8 cellular contexts compared by ENCODE assay signal in the genomic region with DNA sequence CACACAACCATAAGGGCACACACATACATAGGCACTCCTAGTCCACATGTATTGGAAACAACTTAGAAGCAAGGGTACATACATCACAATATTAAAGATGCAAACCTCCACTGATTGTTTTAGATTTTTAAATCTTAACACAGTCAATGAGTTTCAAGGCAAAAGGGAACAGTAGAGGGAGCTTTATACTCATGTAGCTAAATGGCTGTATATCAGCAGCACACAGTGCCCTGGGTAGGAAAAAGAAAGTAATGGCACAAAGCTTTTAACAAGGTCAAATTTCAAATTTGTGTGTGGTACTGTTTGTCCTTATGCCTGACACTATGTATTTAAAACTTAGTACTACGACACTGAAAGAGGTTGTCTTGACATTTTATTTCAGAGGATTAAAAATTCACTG.
DNase-seq lines count a peak whose midpoint lies in the region; ATAC-seq and TF ChIP-seq lines count a peak whose summit lies in the region.

No MANE protein-coding gene starts in this region.

- ATAC-seq in body of pancreas (peak; percentile 78), GM21619 (IDR thresholded peaks at IDR 0.05; ENCODE audit: unreplicated experiment) (no peak)

- intact Hi-C loops in body of pancreas (cut with DNase I), result loop anchor here (10.0 kb wide), 1 partner anchor 219 kb away; no protein-coding TSS in a partner anchor

- no peaks in the 10 kb centered on the region for H3K9me3 Mint-ChIP-seq in activated T-cell treated with anti-CD3 and anti-CD28 coated beads, Interleukin-2, amount 50 U/mL, for 24 hours
- no peaks in the 10 kb centered on the region for H3K9me3 Mint-ChIP-seq in type B pancreatic cell

- peaks cover 0 to 7% of the 10 kb centered on the region in 2 donors for H3K36me3 ChIP-seq in body of pancreas (replicated peaks in 1 of 2; ENCODE audit: insufficient read depth in 1 of 2, low read depth in 2 of 2)

- peaks cover 18% of the 10 kb centered on the region for H3K4me1 ChIP-seq in body of pancreas

- no peak overlapping the region for H3K27ac ChIP-seq in body of pancreas

- no peaks in the 10 kb centered on the region for H3K27me3 ChIP-seq in body of pancreas

- no peaks in the 10 kb centered on the region for H3K27me3 Mint-ChIP-seq in activated T-cell treated with anti-CD3 and anti-CD28 coated beads, Interleukin-2, amount 50 U/mL, for 24 hours
- H3K27me3 Mint-ChIP-seq in type B pancreatic cell, result no peaks in the 10 kb centered on the region

- no peak overlapping the region for H3K4me3 Mint-ChIP-seq in activated T-cell treated with anti-CD3 and anti-CD28 coated beads, Interleukin-2, amount 50 U/mL, for 24 hours
- H3K4me3 Mint-ChIP-seq in type B pancreatic cell, result no peak overlapping the region

- H3K9me3 ChIP-seq in body of pancreas, result no peaks in the 10 kb centered on the region

- 6 to 13% methylated on average over 1 of the region's 1 CpG for WGBS in body of pancreas, 2 donors

- no peak overlapping the region for H3K4me3 ChIP-seq in body of pancreas

- peaks cover 3% of the 10 kb centered on the region for H3K4me1 Mint-ChIP-seq in activated T-cell treated with anti-CD3 and anti-CD28 coated beads, Interleukin-2, amount 50 U/mL, for 24 hours (ENCODE audit: low read depth)
- peaks cover 4% of the 10 kb centered on the region for H3K4me1 Mint-ChIP-seq in type B pancreatic cell (ENCODE audit: unreplicated experiment)

- peak overlapping the region; percentile 65 for H3K27ac Mint-ChIP-seq in activated T-cell treated with anti-CD3 and anti-CD28 coated beads, Interleukin-2, amount 50 U/mL, for 24 hours
- no peak overlapping the region for H3K27ac Mint-ChIP-seq in type B pancreatic cell

- peaks cover 80% of the 10 kb centered on the region for H3K36me3 Mint-ChIP-seq in activated T-cell treated with anti-CD3 and anti-CD28 coated beads, Interleukin-2, amount 50 U/mL, for 24 hours (ENCODE audit: low read depth)
- peaks cover 15% of the 10 kb centered on the region for H3K36me3 Mint-ChIP-seq in type B pancreatic cell

- TF ChIP-seq POLR2A in body of pancreas (IDR thresholded peaks at IDR 0.05), result no peak

- DNase-seq in activated T-cell treated with anti-CD3 and anti-CD28 coated beads, Interleukin-2, amount 50 U/mL, for 24 hours, result no peak
- DNase-seq in activated T-cell treated with anti-CD3 and anti-CD28 coated beads for 4 hours (no peak), NCI-H2107 treated with DMSO at 0.1 percent for 48 hours (lab: John Stamatoyannopoulos, UW; ENCODE audit: unreplicated experiment) (peak; percentile 75), body of pancreas (peak in 2 of 4 donors; percentile 10 to 40), kidney tubule cell (ENCODE audit: low spot score) (peak; percentile 38), type B pancreatic cell (ENCODE audit: extremely low spot score, unreplicated experiment) (no peak), NCI-H187 treated with DMSO at 0.1 percent for 48 hours (lab: John Stamatoyannopoulos, UW) (no peak)

- TF ChIP-seq CTCF in body of pancreas (IDR thresholded peaks at IDR 0.05) (peak; percentile 18 to 71 (median 59)), type B pancreatic cell (conservative IDR thresholded peaks at IDR 0.05) (peak; percentile 64)

Comparison
In these comparisons a context has a peak if more than half of its experiments do, and no peak if none do; other contexts are left out.
1. DNase-seq: peak in NCI-H2107 treated with DMSO at 0.1 percent for 48 hours (single experiment) and kidney tubule cell (single experiment); none in activated T-cell treated with anti-CD3 and anti-CD28 coated beads, Interleukin-2, amount 50 U/mL, for 24 hours (single experiment), activated T-cell treated with anti-CD3 and anti-CD28 coated beads for 4 hours (single experiment), type B pancreatic cell (single experiment) and NCI-H187 treated with DMSO at 0.1 percent for 48 hours (single experiment).